ENCODE assay signal across 1 cellular context in genomic region chr1:84077476-84078107, GRCh38.
TF ChIP-seq lines count a peak whose summit lies in the region.

No MANE protein-coding gene starts in this region.

TF ChIP-seq in IMR-90, 13 proteins besides CTCF, POLR2A, EP300 and RAD21 (continued from another document):
- TF ChIP-seq MXI1 (IDR thresholded peaks at IDR 0.05; ENCODE audit: borderline replicate concordance, low read depth, low read length) (peak; percentile 29; the same call in 1 of the 2 replicates), MAFK (IDR thresholded peaks at IDR 0.05; ENCODE audit: low read depth, low read length) (no peak), RCOR1 (IDR thresholded peaks at IDR 0.05; ENCODE audit: insufficient replicate concordance, low read length) (no peak), MAZ (IDR thresholded peaks at IDR 0.05; ENCODE audit: borderline replicate concordance, low read depth, low read length) (peak; percentile 7; the same call in 1 of the 2 replicates), CHD1 (IDR thresholded peaks at IDR 0.05; ENCODE audit: low read depth, low read length) (no peak), ELK1 (IDR thresholded peaks at IDR 0.05; ENCODE audit: borderline replicate concordance, low read depth, low read length) (no peak)
TF ChIP-seq in IMR-90: peak in this region for 3.
